1 cellular context compared by ENCODE assay signal in genomic region chr15:40367673-40368611, GRCh38.
TF ChIP-seq lines count a peak whose summit lies in the region.

No MANE protein-coding gene starts in this region.

TF ChIP-seq in K562, 482 proteins besides CTCF, POLR2A, EP300 and RAD21 (continued from another document and continues in another):
- TF ChIP-seq ZBTB34 (CRISPR knock-in tag; IDR thresholded peaks at IDR 0.05) (no peak), SMARCA5 (IDR thresholded peaks at IDR 0.05) (no peak), SMARCA4 (IDR thresholded peaks at IDR 0.05) (no peak), SOX6 (IDR thresholded peaks at IDR 0.05) (0 out of 2 replicates have a peak, but pooled peaks have one; percentile 28), PTTG1 (tag; IDR thresholded peaks at IDR 0.05; ENCODE audit: low read depth) (no peak), HNRNPLL (IDR thresholded peaks at IDR 0.05; ENCODE audit: low read depth, low read length, poor library complexity, severe bottlenecking) (peak; percentile 49), SIN3A (IDR thresholded peaks at IDR 0.05; ENCODE audit: borderline replicate concordance in 2 of 2, control insufficient read depth in 1 of 2, low read depth in 2 of 2, low read length in 2 of 2) (0 out of 4 replicates have a peak, but pooled peaks of 1 of the 2 experiments have one; percentile 36), HMBOX1 (IDR thresholded peaks at IDR 0.05) (no peak), KLF1 (tag; IDR thresholded peaks at IDR 0.05) (peak; percentile 79; the same call in 1 of the 2 replicates), FUS (optimal IDR thresholded peaks at IDR 0.05; ENCODE audit: low read depth, low read length) (peak; percentile 85), ZBTB2 (IDR thresholded peaks at IDR 0.05) (no peak), PHF8 (IDR thresholded peaks at IDR 0.05; ENCODE audit: borderline replicate concordance, low read length) (peak; percentile 43; the same call in 1 of the 2 replicates), PML (IDR thresholded peaks at IDR 0.05; ENCODE audit: low read length) (no peak), FOXP1 (CRISPR knock-in tag; IDR thresholded peaks at IDR 0.05) (peak; percentile 35; the same call in 1 of the 2 replicates), UBTF (IDR thresholded peaks at IDR 0.05; ENCODE audit: borderline replicate concordance in 1 of 2, low read depth in 2 of 2, low read length in 2 of 2) (peak in 1 of 2 experiments; percentile 88; a peak in 3 of 4 replicates), BHLHE40 (IDR thresholded peaks at IDR 0.05; ENCODE audit: low read length) (peak; percentile 39; the same call in 1 of the 2 replicates), MCM3 (IDR thresholded peaks at IDR 0.05) (no peak), ZNF740 (CRISPR knock-in tag; IDR thresholded peaks at IDR 0.05) (peak; percentile 88), ZNF740 (tag; IDR thresholded peaks at IDR 0.05) (0 out of 4 replicates have a peak, but pooled peaks of 1 of the 2 experiments have one; percentile 35), DACH1 (IDR thresholded peaks at IDR 0.05; ENCODE audit: partially characterized antibody) (peak; percentile 79), ZNF444 (CRISPR knock-in tag; IDR thresholded peaks at IDR 0.05) (no peak), CREB3L1 (IDR thresholded peaks at IDR 0.05; ENCODE audit: borderline replicate concordance, low read depth) (peak; percentile 83; the same call in 1 of the 2 replicates), ARID3A (IDR thresholded peaks at IDR 0.05; ENCODE audit: borderline replicate concordance, low read depth, low read length) (peak; percentile 26; the same call in 1 of the 2 replicates), PATZ1 (CRISPR knock-in tag; IDR thresholded peaks at IDR 0.05; ENCODE audit: borderline replicate concordance) (no peak), CBX1 (IDR thresholded peaks at IDR 0.05; ENCODE audit: low read depth) (0 out of 2 replicates have a peak, but pooled peaks have one; percentile 42), ZNF780A (CRISPR knock-in tag; IDR thresholded peaks at IDR 0.05) (no peak), IRF1 (CRISPR knock-in tag; IDR thresholded peaks at IDR 0.05; ENCODE audit: borderline replicate concordance) (no peak), HNRNPL (IDR thresholded peaks at IDR 0.05; ENCODE audit: low read depth, low read length) (peak; percentile 95), ZBTB1 (CRISPR knock-in tag; IDR thresholded peaks at IDR 0.05; ENCODE audit: borderline replicate concordance, low read depth) (peak; percentile 88), ZBTB33 (CRISPR knock-in tag; IDR thresholded peaks at IDR 0.05) (peak; percentile 83), SMC3 (conservative IDR thresholded peaks at IDR 0.05; ENCODE audit: insufficient read depth, low read depth, low read length) (peak; percentile 82), ETV1 (tag; conservative IDR thresholded peaks at IDR 0.05; ENCODE audit: low read depth) (peak; percentile 76; the same call in 1 of the 2 replicates), TFE3 (CRISPR knock-in tag; IDR thresholded peaks at IDR 0.05) (no peak), STAG1 (CRISPR knock-in tag; IDR thresholded peaks at IDR 0.05; ENCODE audit: borderline replicate concordance) (peak; percentile 60), ZNF282 (CRISPR knock-in tag; IDR thresholded peaks at IDR 0.05) (peak; percentile 97), HIVEP1 (CRISPR knock-in tag; IDR thresholded peaks at IDR 0.05) (no peak), ZNF316 (IDR thresholded peaks at IDR 0.05) (no peak), HDAC1 (IDR thresholded peaks at IDR 0.05) (peak in 1 of 2 experiments; percentile 51; a peak in 1 of 4 replicates), ZNF511 (CRISPR knock-in tag; IDR thresholded peaks at IDR 0.05) (peak; percentile 90; the same call in 1 of the 2 replicates)
